Comparison of ENCODE assay signal across 8 cellular contexts in the genomic region with DNA sequence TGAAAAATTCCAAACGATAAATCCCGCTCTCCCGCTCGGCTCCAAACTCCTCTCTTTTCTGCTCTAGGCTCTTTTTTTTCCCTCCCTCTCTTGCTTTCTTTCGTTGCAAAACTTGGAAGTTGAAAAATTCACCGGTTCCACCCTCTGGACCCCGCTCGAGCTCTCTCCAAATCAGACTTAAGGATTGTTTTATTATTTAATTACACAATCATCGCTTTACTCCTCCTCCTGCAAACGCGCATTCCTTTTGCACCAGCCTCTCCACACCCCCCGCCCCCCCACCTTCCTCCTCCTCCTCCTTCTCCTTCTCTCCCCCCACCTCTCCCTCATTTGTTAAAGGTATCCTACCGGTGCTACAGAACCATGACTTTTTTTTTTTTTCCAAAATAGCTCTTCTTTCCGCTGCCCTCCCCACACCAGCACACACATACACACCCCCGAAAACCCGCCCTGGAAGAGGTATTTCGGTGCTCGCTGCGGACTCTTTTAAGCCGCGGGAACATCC. TPM values are rescaled to one million over a fixed set of nuclear protein-coding genes. Genes with fewer than 3 reads are reported as not detected.
DNase-seq lines count a peak whose midpoint lies in the region; ATAC-seq and TF ChIP-seq lines count a peak whose summit lies in the region.

No MANE protein-coding gene starts in this region.

- peak overlapping the region; percentile 91; the same call in 1 of the 2 replicates for H3K9ac ChIP-seq in iPS-20b (ENCODE audit: low read depth, low read length)

- peaks cover 37% of the 10 kb centered on the region for H3K4me1 ChIP-seq in iPS-20b (ENCODE audit: insufficient read depth, low read length)

- no peaks in the 10 kb centered on the region for H3K9me3 Mint-ChIP-seq in MCF 10A (ENCODE audit: unreplicated experiment)

- H3K27me3 ChIP-seq in iPS-20b (ENCODE audit: insufficient read depth, low read length), result peaks cover 56% of the 10 kb centered on the region

- BruUV-seq in MCF 10A (replicated peaks; lab: Mats Ljungman, UMichigan), result no TSS peak

- H3K36me3 ChIP-seq in iPS-20b (ENCODE audit: insufficient read depth, low read depth, low read length), result no peaks in the 10 kb centered on the region

- H3K27ac Mint-ChIP-seq in MCF 10A (ENCODE audit: low read depth, unreplicated experiment), result peak overlapping the region; percentile 88

- H3K36me3 Mint-ChIP-seq in MCF 10A (ENCODE audit: insufficient read depth, unreplicated experiment), result peaks cover 7% of the 10 kb centered on the region

- H3K4me3 Mint-ChIP-seq in MCF 10A (ENCODE audit: unreplicated experiment), result peak overlapping the region; percentile 80

- H3K27ac ChIP-seq in iPS-20b (ENCODE audit: low read length), result peak overlapping the region; percentile 93

- CTCF ChIA-PET in MCF 10A (lab: Yijun Ruan, JAX), result interaction anchor here (0.9 kb wide), 1 partner anchor 9 kb away, joined by 3 read pairs; no protein-coding TSS in a partner anchor

- H3K27me3 Mint-ChIP-seq in MCF 10A (ENCODE audit: insufficient read depth, unreplicated experiment), result no peaks in the 10 kb centered on the region

- TF ChIP-seq CTCF in HFF-Myc (IDR thresholded peaks at IDR 0.05; ENCODE audit: low read depth, low read length, missing control alignments) (no peak), MCF 10A (IDR thresholded peaks at IDR 0.05; ENCODE audit: unreplicated experiment) (no peak)

- peak; percentile 73 for ATAC-seq in sciatic nerve
- no peak for ATAC-seq in HG03039 (IDR thresholded peaks at IDR 0.05; ENCODE audit: unreplicated experiment)

- H3K9me3 ChIP-seq in iPS-20b (ENCODE audit: insufficient read depth, low read depth, low read length), result no peaks in the 10 kb centered on the region

- peaks cover 39% of the 10 kb centered on the region for H3K4me1 Mint-ChIP-seq in MCF 10A (ENCODE audit: insufficient read depth, unreplicated experiment)

- DNase-seq in COLO829 (ENCODE audit: low spot score) (peak; percentile 42), HFF-Myc (ENCODE audit: extremely low read depth, low read depth) (no peak), NCI-H82 treated with DMSO at 0.1 percent for 48 hours (lab: John Stamatoyannopoulos, UW; ENCODE audit: unreplicated experiment) (peak; percentile 57), MCF 10A (ENCODE audit: unreplicated experiment) (peak; percentile 96), sciatic nerve (ENCODE audit: low spot score) (peak; percentile 78)
- DNase-seq in stimulated activated CD8-positive, alpha-beta memory T cell treated with anti-CD3 and anti-CD28 coated beads, Interleukin-4, amount 100 ng/mL, for 48 hours, result no peak

- H3K4me3 ChIP-seq in HFF-Myc (replicated peaks; ENCODE audit: low read depth, low read length), result peak overlapping the region; percentile 42
- H3K4me3 ChIP-seq in iPS-20b (ENCODE audit: low read length), result peak overlapping the region; percentile 88

- intact Hi-C loops in MCF 10A (cut with micrococcal nuclease) (loop anchor here (5.0 kb wide), 4 partner anchors 38 to 217 kb away; no protein-coding TSS in a partner anchor), sciatic nerve (cut with DNase I) (no loop called here)

- POLR2A ChIA-PET in MCF 10A (lab: Yijun Ruan, JAX), result interaction anchor here (0.6 to 3.0 kb wide), 21 partner anchors 9 to 829 kb away, joined by 3 to 22 read pairs (median 4); no protein-coding TSS in a partner anchor

RNA-seq across cellular contexts. Expression of a gene that starts 0.5 kb away (rescaled TPM):
- total RNA-seq in MCF 10A (2022) (52.2 and 70.8 TPM in 2 replicates), sciatic nerve (137 TPM)

Comparison
In these comparisons a context has a peak if more than half of its experiments do, and no peak if none do; other contexts are left out.
1. DNase-seq: peak in COLO829 (single experiment), NCI-H82 treated with DMSO at 0.1 percent for 48 hours (single experiment), MCF 10A (single experiment) and sciatic nerve (single experiment); none in HFF-Myc (single experiment) and stimulated activated CD8-positive, alpha-beta memory T cell treated with anti-CD3 and anti-CD28 coated beads, Interleukin-4, amount 100 ng/mL, for 48 hours (single experiment).